In the genomic region with DNA sequence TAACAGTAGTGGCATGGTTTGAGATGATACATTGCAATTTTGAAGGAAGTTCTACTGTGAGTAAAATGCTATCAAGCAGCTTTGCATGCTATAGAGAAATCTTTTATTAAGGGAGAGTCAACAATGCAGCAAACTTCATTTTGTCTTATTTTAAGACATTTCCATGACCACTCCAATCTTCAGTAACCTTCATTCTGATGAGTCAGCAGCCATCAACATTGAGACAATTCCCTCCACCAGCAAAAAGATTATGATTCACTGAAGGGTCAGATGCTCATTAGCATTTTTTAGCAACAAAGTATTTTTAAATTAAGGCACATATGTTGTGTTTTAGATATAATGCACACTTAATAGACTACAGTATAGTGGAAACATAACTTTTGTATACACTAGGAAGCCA, we compare ENCODE assay signal across 39 cellular contexts.
"Had no signal": no experiment of that assay in that cellular context is flagged by ENCODE, and none has a peak within 500 bp of the region (broad histone marks: within the 10 kb centered on the region; RNA-seq: fewer than 3 reads in every experiment).

No MANE protein-coding gene starts in this region.

- H3K9me3 ChIP-seq: ascending aorta had no signal

- H3K4me1 Mint-ChIP-seq: activated CD4-positive, alpha-beta memory T cell treated with anti-CD3 and anti-CD28 coated beads, Interleukin-2, amount 10 ng/mL, durations not matched to agents 7 days and 5 days; activated CD4-positive, alpha-beta T cell treated with anti-CD3 and anti-CD28 coated beads for 36 hours; activated CD4-positive, alpha-beta T cell treated with anti-CD3 and anti-CD28 coated beads, Interleukin-2, amount 10 ng/mL, durations not matched to agents 7 days and 5 days; activated CD8-positive, alpha-beta memory T cell treated with anti-CD3 and anti-CD28 coated beads, Interleukin-2, amount 10 ng/mL, durations not matched to agents 7 days and 5 days; activated naive CD4-positive, alpha-beta T cell treated with anti-CD3 and anti-CD28 coated beads, Interleukin-2, amount 10 ng/mL, durations not matched to agents 7 days and 5 days; activated naive CD4-positive, alpha-beta T cell treated with anti-CD3 and anti-CD28 coated beads, Interleukin-2, amount 50 U/mL, for 24 hours; activated naive CD8-positive, alpha-beta T cell treated with anti-CD3 and anti-CD28 coated beads, Interleukin-2, amount 10 ng/mL, durations not matched to agents 7 days and 5 days; activated naive CD8-positive, alpha-beta T cell treated with anti-CD3 and anti-CD28 coated beads, Interleukin-2, amount 50 U/mL, for 24 hours; central memory CD8-positive, alpha-beta T cell had no signal

- H3K27ac Mint-ChIP-seq: activated CD4-positive, alpha-beta memory T cell treated with anti-CD3 and anti-CD28 coated beads, Interleukin-2, amount 10 ng/mL, durations not matched to agents 7 days and 5 days; activated CD4-positive, alpha-beta T cell treated with anti-CD3 and anti-CD28 coated beads for 36 hours; activated CD4-positive, alpha-beta T cell treated with anti-CD3 and anti-CD28 coated beads, Interleukin-2, amount 10 ng/mL, durations not matched to agents 7 days and 5 days; activated CD8-positive, alpha-beta memory T cell treated with anti-CD3 and anti-CD28 coated beads, Interleukin-2, amount 10 ng/mL, durations not matched to agents 7 days and 5 days; activated CD8-positive, alpha-beta T cell treated with anti-CD3 and anti-CD28 coated beads, Interleukin-2, amount 10 ng/mL, durations not matched to agents 7 days and 5 days; activated naive CD4-positive, alpha-beta T cell treated with anti-CD3 and anti-CD28 coated beads, Interleukin-2, amount 10 ng/mL, durations not matched to agents 7 days and 5 days; activated naive CD4-positive, alpha-beta T cell treated with anti-CD3 and anti-CD28 coated beads, Interleukin-2, amount 50 U/mL, for 24 hours; activated naive CD8-positive, alpha-beta T cell treated with anti-CD3 and anti-CD28 coated beads, Interleukin-2, amount 10 ng/mL, durations not matched to agents 7 days and 5 days; activated naive CD8-positive, alpha-beta T cell treated with anti-CD3 and anti-CD28 coated beads, Interleukin-2, amount 50 U/mL, for 24 hours; activated T-cell treated with anti-CD3 and anti-CD28 coated beads, Interleukin-2, amount 50 U/mL, for 24 hours; activated T-helper 2 cell treated with anti-CD3 and anti-CD28 coated beads, Interferon-gamma antibody, Interleukin-2, Interleukin-4, amounts not matched to agents 10 μg/mL and 5 μg/mL and 100 μg/mL, durations not matched to agents 14 hours and 24 hours and 36 hours; brain; T-helper 1 cell treated with Interleukin-12 subunit alpha and Interleukin-12 subunit beta and Interleukin-4 antibody, amounts not matched to agents 30 μg/mL and 1 μg/mL, for 36 hours; T-helper 2 cell treated with Interferon-gamma antibody and Interleukin-4, amounts not matched to agents 5 μg/mL and 100 μg/mL, for 36 hours; WTC11 had no signal

- H3K4me1 ChIP-seq: ascending aorta had no signal

- H3K36me3 Mint-ChIP-seq: activated CD8-positive, alpha-beta memory T cell treated with anti-CD3 and anti-CD28 coated beads, Interleukin-2, amount 10 ng/mL, durations not matched to agents 7 days and 5 days; activated naive CD4-positive, alpha-beta T cell treated with anti-CD3 and anti-CD28 coated beads, Interleukin-2, amount 10 ng/mL, durations not matched to agents 7 days and 5 days; activated naive CD4-positive, alpha-beta T cell treated with anti-CD3 and anti-CD28 coated beads, Interleukin-2, amount 50 U/mL, for 24 hours; activated naive CD8-positive, alpha-beta T cell; activated naive CD8-positive, alpha-beta T cell treated with anti-CD3 and anti-CD28 coated beads, Interleukin-2, amount 10 ng/mL, durations not matched to agents 7 days and 5 days; brain; WTC11 had no signal

- FAIRE-seq: bronchial epithelial cell, TTC549 had no signal

- H3K27ac ChIP-seq: ascending aorta, cardiac muscle cell, WERI-Rb-1 had no signal

- H3K27me3 ChIP-seq: ascending aorta, cardiac muscle cell had no signal

- H3K36me3 ChIP-seq: ascending aorta, cardiac muscle cell, WERI-Rb-1 had no signal

- H3K27me3 Mint-ChIP-seq: activated CD4-positive, alpha-beta memory T cell treated with anti-CD3 and anti-CD28 coated beads, Interleukin-2, amount 10 ng/mL, durations not matched to agents 7 days and 5 days; activated CD4-positive, alpha-beta T cell treated with anti-CD3 and anti-CD28 coated beads for 36 hours; activated CD4-positive, alpha-beta T cell treated with anti-CD3 and anti-CD28 coated beads, Interleukin-2, amount 10 ng/mL, durations not matched to agents 7 days and 5 days; activated CD8-positive, alpha-beta memory T cell treated with anti-CD3 and anti-CD28 coated beads, Interleukin-2, amount 10 ng/mL, durations not matched to agents 7 days and 5 days; activated naive CD4-positive, alpha-beta T cell treated with anti-CD3 and anti-CD28 coated beads, Interleukin-2, amount 10 ng/mL, durations not matched to agents 7 days and 5 days; activated naive CD4-positive, alpha-beta T cell treated with anti-CD3 and anti-CD28 coated beads, Interleukin-2, amount 50 U/mL, for 24 hours; activated naive CD8-positive, alpha-beta T cell; activated naive CD8-positive, alpha-beta T cell treated with anti-CD3 and anti-CD28 coated beads, Interleukin-2, amount 10 ng/mL, durations not matched to agents 7 days and 5 days; activated naive CD8-positive, alpha-beta T cell treated with anti-CD3 and anti-CD28 coated beads, Interleukin-2, amount 50 U/mL, for 24 hours; activated T-cell treated with anti-CD3 and anti-CD28 coated beads, Interleukin-2, amount 50 U/mL, for 24 hours; central memory CD8-positive, alpha-beta T cell had no signal

- H3K9me3 Mint-ChIP-seq: activated naive CD4-positive, alpha-beta T cell treated with anti-CD3 and anti-CD28 coated beads, Interleukin-2, amount 50 U/mL, for 24 hours; activated naive CD8-positive, alpha-beta T cell treated with anti-CD3 and anti-CD28 coated beads, Interleukin-2, amount 10 ng/mL, durations not matched to agents 7 days and 5 days had no signal

- ATAC-seq: activated CD4-positive, alpha-beta T cell treated with anti-CD3 and anti-CD28 coated beads for 36 hours; activated CD4-positive, CD25-positive, alpha-beta regulatory T cell treated with anti-CD3 and anti-CD28 coated beads, Interleukin-2, amount 50 U/mL, for 24 hours; activated CD8-positive, alpha-beta memory T cell treated with anti-CD3 and anti-CD28 coated beads, Interleukin-2, amount 10 ng/mL, durations not matched to agents 7 days and 5 days; activated CD8-positive, alpha-beta T cell treated with anti-CD3 and anti-CD28 coated beads, Interleukin-2, amount 10 ng/mL, durations not matched to agents 7 days and 5 days; activated naive CD8-positive, alpha-beta T cell treated with anti-CD3 and anti-CD28 coated beads, Interleukin-2, amount 50 U/mL, for 24 hours; WTC11 had no signal

- DNase-seq: activated CD4-positive, alpha-beta memory T cell treated with anti-CD3 and anti-CD28 coated beads, Interleukin-2, amount 10 ng/mL, durations not matched to agents 7 days and 5 days; activated CD4-positive, alpha-beta T cell treated with anti-CD3 and anti-CD28 coated beads for 1 hour; activated CD4-positive, alpha-beta T cell treated with anti-CD3 and anti-CD28 coated beads for 36 hours; activated CD4-positive, alpha-beta T cell treated with anti-CD3 and anti-CD28 coated beads for 48 hours; activated CD4-positive, alpha-beta T cell treated with anti-CD3 and anti-CD28 coated beads, Interleukin-2, amount 10 ng/mL, durations not matched to agents 7 days and 5 days; activated CD4-positive, alpha-beta T cell treated with anti-CD3 and anti-CD28 coated beads, Interleukin-2, amount 50 U/mL, for 48 hours; activated CD4-positive, CD25-positive, alpha-beta regulatory T cell; activated CD8-positive, alpha-beta memory T cell treated with anti-CD3 and anti-CD28 coated beads for 24 hours; activated CD8-positive, alpha-beta memory T cell treated with anti-CD3 and anti-CD28 coated beads, Interleukin-2, amount 10 ng/mL, durations not matched to agents 7 days and 5 days; activated CD8-positive, alpha-beta memory T cell treated with anti-CD3 and anti-CD28 coated beads, Interleukin-2, amount 50 U/mL, for 48 hours; activated CD8-positive, alpha-beta T cell treated with anti-CD3 and anti-CD28 coated beads, Interleukin-2, amount 10 ng/mL, durations not matched to agents 7 days and 5 days; activated effector memory CD4-positive, alpha-beta T cell treated with Interleukin-2 at 50 U/mL for 16 hours; activated gamma-delta T cell; activated naive CD4-positive, alpha-beta T cell treated with anti-CD3 and anti-CD28 coated beads, Interleukin-2, amount 10 ng/mL, durations not matched to agents 7 days and 5 days; activated naive CD4-positive, alpha-beta T cell treated with Interleukin-2 at 50 U/mL for 16 hours; activated naive CD8-positive, alpha-beta T cell treated with anti-CD3 and anti-CD28 coated beads, Interleukin-2, amount 10 ng/mL, durations not matched to agents 7 days and 5 days; activated naive CD8-positive, alpha-beta T cell treated with anti-CD3 and anti-CD28 coated beads, Interleukin-2, amount 50 U/mL, for 24 hours; activated T-cell treated with anti-CD3 and anti-CD28 coated beads, Interleukin-2, amount 50 U/mL, for 24 hours; activated T-cell treated with anti-CD3 and anti-CD28 coated beads, Interleukin-2, amount 50 U/mL, for 48 hours; amygdala; anterior cingulate cortex; caudate nucleus; cerebellar nuclear complex; T-helper 2 cell; T-helper 9 cell; WERI-Rb-1 had no signal

- H3K4me3 ChIP-seq: ascending aorta, cardiac muscle cell had no signal

- H3K4me3 Mint-ChIP-seq: activated CD4-positive, alpha-beta memory T cell treated with anti-CD3 and anti-CD28 coated beads, Interleukin-2, amount 10 ng/mL, durations not matched to agents 7 days and 5 days; activated CD4-positive, alpha-beta T cell treated with anti-CD3 and anti-CD28 coated beads for 36 hours; activated CD4-positive, alpha-beta T cell treated with anti-CD3 and anti-CD28 coated beads, Interleukin-2, amount 10 ng/mL, durations not matched to agents 7 days and 5 days; activated CD8-positive, alpha-beta memory T cell treated with anti-CD3 and anti-CD28 coated beads, Interleukin-2, amount 10 ng/mL, durations not matched to agents 7 days and 5 days; activated CD8-positive, alpha-beta T cell treated with anti-CD3 and anti-CD28 coated beads, Interleukin-2, amount 10 ng/mL, durations not matched to agents 7 days and 5 days; activated naive CD4-positive, alpha-beta T cell treated with anti-CD3 and anti-CD28 coated beads, Interleukin-2, amount 10 ng/mL, durations not matched to agents 7 days and 5 days; activated naive CD4-positive, alpha-beta T cell treated with anti-CD3 and anti-CD28 coated beads, Interleukin-2, amount 50 U/mL, for 24 hours; activated naive CD8-positive, alpha-beta T cell; activated naive CD8-positive, alpha-beta T cell treated with anti-CD3 and anti-CD28 coated beads, Interleukin-2, amount 10 ng/mL, durations not matched to agents 7 days and 5 days; activated naive CD8-positive, alpha-beta T cell treated with anti-CD3 and anti-CD28 coated beads, Interleukin-2, amount 50 U/mL, for 24 hours; activated T-cell treated with anti-CD3 and anti-CD28 coated beads, Interleukin-2, amount 50 U/mL, for 24 hours; brain; central memory CD8-positive, alpha-beta T cell; T-helper 1 cell treated with Interleukin-12 subunit alpha and Interleukin-12 subunit beta and Interleukin-4 antibody, amounts not matched to agents 30 μg/mL and 1 μg/mL, for 36 hours; T-helper 2 cell treated with Interferon-gamma antibody and Interleukin-4, amounts not matched to agents 5 μg/mL and 100 μg/mL, for 36 hours; WTC11 had no signal
